ENCODE assay signal across 8 cellular contexts in genomic region chr11:57657290-57658022, GRCh38. TPM values are rescaled to one million over a fixed set of nuclear protein-coding genes. Genes with fewer than 3 reads are reported as not detected.
DNase-seq lines count a peak whose midpoint lies in the region; TF ChIP-seq lines count a peak whose summit lies in the region.

Gene CLP1 (plus strand): TSS chr11:57657762. CDS start chr11:57659477, 1,715 bp downstream.

- TF ChIP-seq CTCF in HFFc6 (IDR thresholded peaks at IDR 0.05) (no peak), NB4 (IDR thresholded peaks at IDR 0.05; ENCODE audit: low read depth, low read length) (no peak)

- peak; percentile 95 for DNase-seq in GM04503 (ENCODE audit: low read depth)
- peak; percentile 99 for DNase-seq in HFFc6
- DNase-seq in NB4 (ENCODE audit: low read depth) = peak; percentile 100
- DNase-seq in SK-N-MC (ENCODE audit: low read depth, low spot score) = peak; percentile 88
- DNase-seq in activated naive CD4-positive, alpha-beta T cell treated with anti-CD3 and anti-CD28 coated beads, Interleukin-2, amount 10 ng/mL, durations not matched to agents 7 days and 5 days = peak; percentile 100
- peak; percentile 96 for DNase-seq in germinal center (ENCODE audit: low spot score)
- DNase-seq in nucleus accumbens (lab: John Stamatoyannopoulos, UW) = peak; percentile 85 to 100 (median 99)

- H3K4me3 Mint-ChIP-seq in HFFc6 = peak within 1 kb of the TSS; percentile 95
- peak within 1 kb of the TSS; percentile 93 for H3K4me3 Mint-ChIP-seq in activated naive CD4-positive, alpha-beta T cell treated with anti-CD3 and anti-CD28 coated beads, Interleukin-2, amount 10 ng/mL, durations not matched to agents 7 days and 5 days

- H3K27ac Mint-ChIP-seq in HFFc6 = peak within 1 kb of the TSS; percentile 74
- H3K27ac Mint-ChIP-seq in activated naive CD4-positive, alpha-beta T cell treated with anti-CD3 and anti-CD28 coated beads, Interleukin-2, amount 10 ng/mL, durations not matched to agents 7 days and 5 days = peak within 1 kb of the TSS; percentile 89

- peaks cover 4% of the 10 kb centered on the region; the same call in 1 of the 2 replicates for H3K36me3 Mint-ChIP-seq in HFFc6 (ENCODE audit: low read depth)
- H3K36me3 Mint-ChIP-seq in activated naive CD4-positive, alpha-beta T cell treated with anti-CD3 and anti-CD28 coated beads, Interleukin-2, amount 10 ng/mL, durations not matched to agents 7 days and 5 days = peaks cover 31% of the 10 kb centered on the region

- H3K27me3 Mint-ChIP-seq in HFFc6 (ENCODE audit: insufficient read depth) = no peaks in the 10 kb centered on the region; the same call in 1 of the 2 replicates
- H3K27me3 Mint-ChIP-seq in activated naive CD4-positive, alpha-beta T cell treated with anti-CD3 and anti-CD28 coated beads, Interleukin-2, amount 10 ng/mL, durations not matched to agents 7 days and 5 days = no peaks in the 10 kb centered on the region

- H3K36me3 ChIP-seq in SK-N-MC (ENCODE audit: insufficient read depth, low read length) = peaks cover 26% of the 10 kb centered on the region

- peak; percentile 73 for TF ChIP-seq POLR2A in NB4 (IDR thresholded peaks at IDR 0.05; ENCODE audit: extremely low read depth, insufficient read length)

- CTCF ChIA-PET in activated naive CD4-positive, alpha-beta T cell treated with anti-CD3 and anti-CD28 coated beads, Interleukin-2, amount 10 ng/mL, durations not matched to agents 7 days and 5 days (lab: Charles Lee) = interaction anchor here (0.6 to 2.3 kb wide), 5 partner anchors 13 to 142 kb away, joined by 3 to 6 read pairs (median 3); partner anchors contain the start of gene UBE2L6

- peak within 1 kb of the TSS; percentile 93 for H3K9ac ChIP-seq in SK-N-MC (ENCODE audit: insufficient read length)

- H3K9me3 Mint-ChIP-seq in HFFc6 = no peaks in the 10 kb centered on the region
- no peaks in the 10 kb centered on the region for H3K9me3 Mint-ChIP-seq in activated naive CD4-positive, alpha-beta T cell treated with anti-CD3 and anti-CD28 coated beads, Interleukin-2, amount 10 ng/mL, durations not matched to agents 7 days and 5 days

- peaks cover 16% of the 10 kb centered on the region for H3K4me1 Mint-ChIP-seq in HFFc6 (ENCODE audit: low read depth)
- H3K4me1 Mint-ChIP-seq in activated naive CD4-positive, alpha-beta T cell treated with anti-CD3 and anti-CD28 coated beads, Interleukin-2, amount 10 ng/mL, durations not matched to agents 7 days and 5 days = peaks cover 49% of the 10 kb centered on the region

- H3K27ac ChIP-seq in SK-N-MC (no peak within 1 kb of the TSS), temporal lobe (ENCODE audit: low read depth, low read length) (peak within 1 kb of the TSS; percentile 82)

- H3K4me3 ChIP-seq in NB4 (ENCODE audit: low read depth, low read length) (peak within 1 kb of the TSS; percentile 98), SK-N-MC (peak within 1 kb of the TSS; percentile 85)

- H3K9me3 ChIP-seq in SK-N-MC (ENCODE audit: low read depth, low read length) = no peaks in the 10 kb centered on the region

RNA-seq across cellular contexts. Expression of gene CLP1, which starts in this region (rescaled TPM):
- total RNA-seq in HFFc6 (2021; fragmentation: NEBNext Ultra II Directional; extraction: Animal tissue kit (Norgen Biotek cat#: 25700)) = 10 to 100 TPM; 13.0 to 17.1 (median 15.6) TPM
- 9.8 TPM for total RNA-seq in temporal lobe
